Comparison of ENCODE assay signal across 9 cellular contexts in the genomic region with DNA sequence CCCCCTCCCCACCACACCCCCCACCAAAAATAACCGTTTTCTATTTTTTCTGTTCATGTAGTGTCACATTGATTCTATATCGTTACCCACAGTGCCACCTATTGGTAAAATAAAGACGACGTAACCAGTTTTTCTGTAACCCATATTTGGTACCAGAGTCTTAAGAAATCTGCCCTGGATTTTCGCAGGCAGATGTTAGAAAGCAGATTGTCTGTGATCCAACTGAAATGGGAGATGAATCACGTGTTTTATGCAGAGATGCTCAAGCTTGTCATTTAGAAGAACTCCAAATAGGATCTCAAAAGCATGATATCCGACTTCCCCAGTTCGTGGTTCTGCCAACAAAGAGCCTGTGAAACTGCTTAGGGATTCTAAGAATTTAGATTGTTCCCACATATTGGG.
DNase-seq lines count a peak whose midpoint lies in the region; ATAC-seq, FAIRE-seq and TF ChIP-seq lines count a peak whose summit lies in the region.
"Had no signal": no experiment of that assay in that cellular context is flagged by ENCODE, and none has a peak within 500 bp of the region (broad histone marks: within the 10 kb centered on the region; RNA-seq: fewer than 3 reads in every experiment).

No MANE protein-coding gene starts in this region.

- no peaks in the 10 kb centered on the region for H3K27me3 ChIP-seq in endothelial cell of umbilical vein (ENCODE audit: control insufficient read depth in 2 of 2, insufficient read depth in 2 of 2, low read length in 2 of 2)

- H2AFZ ChIP-seq in endothelial cell of umbilical vein (ENCODE audit: low read depth, low read length) = no peak overlapping the region

- H3K9me1 ChIP-seq in endothelial cell of umbilical vein (replicated peaks; ENCODE audit: control insufficient read depth, extremely low read depth, insufficient read depth, low read length) = no peaks in the 10 kb centered on the region

- POLR2A ChIA-PET in endothelial cell of umbilical vein (lab: Charles Lee) = no interaction called here

- peak; percentile 18 for DNase-seq in NCI-H748 (lab: John Stamatoyannopoulos, UW; ENCODE audit: unreplicated experiment)
- DNase-seq in NCI-H748 treated with DMSO at 0.1 percent for 48 hours (lab: John Stamatoyannopoulos, UW) = no peak
- peak; percentile 37 for DNase-seq in NCI-H82 treated with DMSO at 0.1 percent for 48 hours (lab: John Stamatoyannopoulos, UW; ENCODE audit: unreplicated experiment)
- peak; percentile 52 for DNase-seq in endothelial cell of umbilical vein (ENCODE audit: low read depth, low spot score)
- DNase-seq in midbrain (lab: John Stamatoyannopoulos, UW) = peak; percentile 57
- DNase-seq: activated naive CD8-positive, alpha-beta T cell treated with anti-CD3 and anti-CD28 coated beads, Interleukin-2, amount 10 ng/mL, durations not matched to agents 7 days and 5 days had no signal

- H3K4me3 Mint-ChIP-seq in activated T-helper 17 cell treated with anti-CD3 and anti-CD28 coated beads, Interleukin-2, amount 50 U/mL, for 72 hours = no peak overlapping the region
- H3K4me3 Mint-ChIP-seq: activated naive CD8-positive, alpha-beta T cell treated with anti-CD3 and anti-CD28 coated beads, Interleukin-2, amount 10 ng/mL, durations not matched to agents 7 days and 5 days had no signal

- dilution Hi-C loops in endothelial cell of umbilical vein (cut with MboI; ENCODE audit: extremely low pct_ligation_motif_present, low sequenced_read_pairs) = no loop called here

- H3K27me3 Mint-ChIP-seq in activated T-helper 17 cell treated with anti-CD3 and anti-CD28 coated beads, Interleukin-2, amount 50 U/mL, for 72 hours = peaks cover 30% of the 10 kb centered on the region

- no peak overlapping the region for H3K27ac ChIP-seq in endothelial cell of umbilical vein (ENCODE audit: insufficient read depth, low read depth, low read length)

- no peaks in the 10 kb centered on the region for H3K36me3 Mint-ChIP-seq in activated T-helper 17 cell treated with anti-CD3 and anti-CD28 coated beads, Interleukin-2, amount 50 U/mL, for 72 hours (ENCODE audit: low read depth)
- H3K36me3 Mint-ChIP-seq: activated naive CD8-positive, alpha-beta T cell treated with anti-CD3 and anti-CD28 coated beads, Interleukin-2, amount 10 ng/mL, durations not matched to agents 7 days and 5 days had no signal

- no peaks in the 10 kb centered on the region for H3K36me3 ChIP-seq in endothelial cell of umbilical vein (ENCODE audit: control insufficient read depth in 2 of 2, extremely low read depth in 1 of 2, insufficient read depth in 2 of 2, low read length in 2 of 2)

- no TSS peak for BruUV-seq in endothelial cell of umbilical vein (replicated peaks; lab: Mats Ljungman, UMichigan)

- H3K9ac ChIP-seq in endothelial cell of umbilical vein (replicated peaks; ENCODE audit: extremely low read depth, insufficient read depth, low read length) = no peak overlapping the region

- H3K4me1 ChIP-seq in endothelial cell of umbilical vein (ENCODE audit: control insufficient read depth, extremely low read depth, insufficient read depth, low read length) = no peaks in the 10 kb centered on the region

- peak; percentile 33 to 34 for TF ChIP-seq CTCF in endothelial cell of umbilical vein (IDR thresholded peaks at IDR 0.05; ENCODE audit: extremely low read depth in 1 of 2, insufficient read depth in 1 of 2, low read depth in 1 of 2, low read length in 2 of 2)

- H3K4me3 ChIP-seq in endothelial cell of umbilical vein (replicated peaks in 1 of 3; ENCODE audit: insufficient read depth in 1 of 3, low read depth in 1 of 3, low read length in 3 of 3) = no peak overlapping the region

- H3K4me1 Mint-ChIP-seq in activated T-helper 17 cell treated with anti-CD3 and anti-CD28 coated beads, Interleukin-2, amount 50 U/mL, for 72 hours = no peaks in the 10 kb centered on the region
- H3K4me1 Mint-ChIP-seq: activated naive CD8-positive, alpha-beta T cell treated with anti-CD3 and anti-CD28 coated beads, Interleukin-2, amount 10 ng/mL, durations not matched to agents 7 days and 5 days had no signal

- no peak overlapping the region for H3K27ac Mint-ChIP-seq in activated T-helper 17 cell treated with anti-CD3 and anti-CD28 coated beads, Interleukin-2, amount 50 U/mL, for 72 hours
- H3K27ac Mint-ChIP-seq: activated naive CD8-positive, alpha-beta T cell treated with anti-CD3 and anti-CD28 coated beads, Interleukin-2, amount 10 ng/mL, durations not matched to agents 7 days and 5 days had no signal

- ATAC-seq in HG02884 (IDR thresholded peaks at IDR 0.05; ENCODE audit: unreplicated experiment) (peak; percentile 63), GM19463 (IDR thresholded peaks at IDR 0.05; ENCODE audit: unreplicated experiment) (no peak)
- ATAC-seq in activated T-helper 17 cell treated with anti-CD3 and anti-CD28 coated beads, Interleukin-2, amount 50 U/mL, for 72 hours (replicated peaks) = no peak

- H3K79me2 ChIP-seq in endothelial cell of umbilical vein (ENCODE audit: control insufficient read depth, insufficient read depth, low read length) = no peaks in the 10 kb centered on the region

- no peaks in the 10 kb centered on the region for H3K9me3 Mint-ChIP-seq in activated T-helper 17 cell treated with anti-CD3 and anti-CD28 coated beads, Interleukin-2, amount 50 U/mL, for 72 hours
- H3K9me3 Mint-ChIP-seq: activated naive CD8-positive, alpha-beta T cell treated with anti-CD3 and anti-CD28 coated beads, Interleukin-2, amount 10 ng/mL, durations not matched to agents 7 days and 5 days had no signal

- CTCF ChIA-PET in endothelial cell of umbilical vein (lab: Charles Lee) = interaction anchor here (0.8 to 4.4 kb wide), 3 partner anchors 11 to 572 kb away, joined by 3 to 39 read pairs (median 5); no protein-coding TSS in a partner anchor

- H4K20me1 ChIP-seq in endothelial cell of umbilical vein (replicated peaks; ENCODE audit: control insufficient read depth, extremely low read depth, insufficient read depth, low read length) = no peaks in the 10 kb centered on the region

- intact Hi-C loops in endothelial cell of umbilical vein (cut with micrococcal nuclease) = loop anchor here (1.0 to 2.0 kb wide), 5 partner anchors 255 to 960 kb away; no protein-coding TSS in a partner anchor

- FAIRE-seq in endothelial cell of umbilical vein (lab: Jason Lieb, UNC) = no peak

- H3K4me2 ChIP-seq in endothelial cell of umbilical vein (ENCODE audit: insufficient read depth, low read length) = no peak overlapping the region

- no peak for TF ChIP-seq POLR2A in endothelial cell of umbilical vein (IDR thresholded peaks at IDR 0.05; ENCODE audit: low read depth, low read length)

- H3K9me3 ChIP-seq in endothelial cell of umbilical vein (replicated peaks; ENCODE audit: control insufficient read depth, insufficient read depth, low read length) = no peaks in the 10 kb centered on the region

TF ChIP-seq in endothelial cell of umbilical vein, 7 proteins besides CTCF, POLR2A, EP300 and RAD21:
- TF ChIP-seq POLR2AphosphoS5 (IDR thresholded peaks at IDR 0.05; ENCODE audit: insufficient read depth, low read depth, low read length) (no peak), MYC (IDR thresholded peaks at IDR 0.05; ENCODE audit: low read depth, low read length) (no peak), FOS (IDR thresholded peaks at IDR 0.05; ENCODE audit: borderline replicate concordance, insufficient read depth, low read length) (no peak)
